29 cellular contexts compared by ENCODE assay signal in genomic region chr5:96193946-96194345, GRCh38.
"Had no signal": no experiment of that assay in that cellular context is flagged by ENCODE, and none has a peak within 500 bp of the region (broad histone marks: within the 10 kb centered on the region; RNA-seq: fewer than 3 reads in every experiment).

No MANE protein-coding gene starts in this region.

- H3K27ac ChIP-seq: brain microvascular endothelial cell had no signal

- H3K27me3 ChIP-seq: brain microvascular endothelial cell had no signal

- H3K36me3 ChIP-seq: brain microvascular endothelial cell had no signal

- DNase-seq: activated B cell treated with CpG ODN at 0.5 μM for 24 hours; activated CD4-positive, alpha-beta memory T cell treated with anti-CD3 and anti-CD28 coated beads for 36 hours; activated CD4-positive, alpha-beta T cell treated with anti-CD3 and anti-CD28 coated beads for 4 hours; activated CD4-positive, alpha-beta T cell treated with anti-CD3 and anti-CD28 coated beads, Interleukin-2, amount 50 U/mL, for 1 hour; activated CD4-positive, CD25-positive, alpha-beta regulatory T cell treated with anti-CD3 and anti-CD28 coated beads, Interleukin-2, amount 50 U/mL, for 72 hours; activated CD8-positive, alpha-beta memory T cell treated with anti-CD3 and anti-CD28 coated beads, Interleukin-2, amount 50 U/mL, for 48 hours; activated effector memory CD4-positive, alpha-beta T cell treated with Interleukin-2 at 50 U/mL for 16 hours; activated naive CD4-positive, alpha-beta T cell treated with anti-CD3 and anti-CD28 coated beads, Interleukin-2, amount 10 ng/mL, durations not matched to agents 7 days and 5 days; activated naive CD8-positive, alpha-beta T cell treated with anti-CD3 and anti-CD28 coated beads, Interleukin-2, amount 50 U/mL, for 24 hours; activated T-cell treated with anti-CD3 and anti-CD28 coated beads, Interleukin-2, amount 50 U/mL, for 48 hours; anterior cingulate cortex; brain microvascular endothelial cell; central memory CD4-positive, alpha-beta T cell; NCI-H1092 treated with DMSO at 0.1 percent for 48 hours; NCI-H1417; NCI-H146; NCI-H187; NCI-H2029 treated with DMSO at 0.1 percent for 48 hours; NCI-H2107; NCI-H2171; NCI-H510A; NCI-H526; NCI-H748 treated with DMSO at 0.1 percent for 48 hours; NK-92 treated with Interleukin-12 subunit alpha and Interleukin-12 subunit beta, amount 100 ng/mL, for 24 hours; OCI-M1; Right ventricle myocardium superior; T-cell; T-helper 2 cell; T-helper 9 cell had no signal
